8 cellular contexts compared by ENCODE assay signal in genomic region chr9:21402387-21403247, GRCh38. TPM values are rescaled to one million over a fixed set of nuclear protein-coding genes. Genes with fewer than 3 reads are reported as not detected.
DNase-seq lines count a peak whose midpoint lies in the region; ATAC-seq and TF ChIP-seq lines count a peak whose summit lies in the region.

No MANE protein-coding gene starts in this region.

- ATAC-seq in heart left ventricle, result no peak
- no peak for ATAC-seq in Right ventricle myocardium inferior
- peak; percentile 55 for ATAC-seq in sciatic nerve

- no peaks in the 10 kb centered on the region for H3K36me3 ChIP-seq in heart left ventricle
- no peaks in the 10 kb centered on the region for H3K36me3 ChIP-seq in effector memory CD4-positive, alpha-beta T cell (ENCODE audit: control insufficient read depth, insufficient read depth, low read length)

- no peak for TF ChIP-seq CTCF in heart left ventricle (IDR thresholded peaks at IDR 0.05)
- TF ChIP-seq CTCF in glutamatergic neuron (IDR thresholded peaks at IDR 0.05; ENCODE audit: partially characterized antibody, unreplicated experiment), result no peak

- H3K4me3 ChIP-seq in heart left ventricle, result peak overlapping the region in 11 of 12 donors; percentile 6 to 44 (median 27)
- no peak overlapping the region for H3K4me3 ChIP-seq in effector memory CD4-positive, alpha-beta T cell (ENCODE audit: insufficient read depth, low read depth, low read length, poor library complexity, severe bottlenecking)

- intact Hi-C loops in heart left ventricle (cut with DNase I) (no loop called here), Right ventricle myocardium inferior (cut with DNase I) (loop anchor here (10.0 kb wide), 1 partner anchor 62 kb away; no protein-coding TSS in a partner anchor), sciatic nerve (cut with DNase I) (no loop called here)

- in situ Hi-C loops in SK-MEL-5 (cut with HindIII; ENCODE audit: low pct_unique_long_range_greater_than_20kb, low sequenced_read_pairs), result no loop called here

- no peak for DNase-seq in heart left ventricle
- no peak for DNase-seq in Right ventricle myocardium inferior (ENCODE audit: missing footprints)
- DNase-seq in SK-MEL-5 (ENCODE audit: low read depth, low spot score), result peak; percentile 19
- DNase-seq in glutamatergic neuron, result peak; percentile 57
- no peak for DNase-seq in sciatic nerve (ENCODE audit: low spot score)
- DNase-seq in NCI-H1436 treated with DMSO at 0.1 percent for 48 hours (lab: John Stamatoyannopoulos, UW), result no peak
- no peak for DNase-seq in effector memory CD4-positive, alpha-beta T cell
- no peak for DNase-seq in AML-193 (lab: John Stamatoyannopoulos, UW)

- no peaks in the 10 kb centered on the region for H3K36me3 Mint-ChIP-seq in glutamatergic neuron (ENCODE audit: unreplicated experiment)

- H3K27ac ChIP-seq in heart left ventricle, result no peak overlapping the region
- H3K27ac ChIP-seq in effector memory CD4-positive, alpha-beta T cell (ENCODE audit: insufficient read depth, low read length, poor library complexity, severe bottlenecking), result no peak overlapping the region

- no peak overlapping the region for H3K27ac Mint-ChIP-seq in glutamatergic neuron (ENCODE audit: unreplicated experiment)

- H3K9me3 ChIP-seq in heart left ventricle, result no peaks in the 10 kb centered on the region
- no peaks in the 10 kb centered on the region for H3K9me3 ChIP-seq in effector memory CD4-positive, alpha-beta T cell (ENCODE audit: control insufficient read depth, low read length)

- peaks cover 0 to 13% (median 7%) of the 10 kb centered on the region in 12 donors for H3K4me1 ChIP-seq in heart left ventricle
- peaks cover 6% of the 10 kb centered on the region for H3K4me1 ChIP-seq in effector memory CD4-positive, alpha-beta T cell (ENCODE audit: control insufficient read depth, insufficient read depth, low read length, poor library complexity, severe bottlenecking)

- H3K4me1 Mint-ChIP-seq in glutamatergic neuron (ENCODE audit: low read depth, unreplicated experiment), result no peaks in the 10 kb centered on the region

- 2 to 3% (median 2%) methylated on average over 46 to 53 of the region's 53 CpGs for WGBS in heart left ventricle, 4 donors

- no peak for TF ChIP-seq POLR2A in heart left ventricle (IDR thresholded peaks at IDR 0.05)

- H3K27me3 ChIP-seq in heart left ventricle, result peaks cover 0 to 67% (median 18%) of the 10 kb centered on the region in 9 donors
- H3K27me3 ChIP-seq in effector memory CD4-positive, alpha-beta T cell (replicated peaks; ENCODE audit: control insufficient read depth, insufficient read depth, low read length, poor library complexity, severe bottlenecking), result peaks cover 16% of the 10 kb centered on the region

- H3K27me3 Mint-ChIP-seq in glutamatergic neuron (ENCODE audit: unreplicated experiment), result no peaks in the 10 kb centered on the region

- peak overlapping the region; percentile 91 for H3K4me3 Mint-ChIP-seq in glutamatergic neuron (ENCODE audit: unreplicated experiment)

- no peaks in the 10 kb centered on the region for H3K9me3 Mint-ChIP-seq in glutamatergic neuron (ENCODE audit: unreplicated experiment)

RNA-seq across cellular contexts. Expression of gene IFNA8, which starts 6.3 kb away (rescaled TPM):
- total RNA-seq in heart left ventricle (not detected), Right ventricle myocardium inferior (not detected), glutamatergic neuron (ENCODE audit: unreplicated experiment) (not detected), sciatic nerve (not detected)
- polyA plus RNA-seq in heart left ventricle, result not detected
- not detected in 2 replicates for total RNA-seq in SK-MEL-5 (2014; rRNA removed; shearing (Covaris generic))
- not detected in 2 replicates for polyA plus RNA-seq in SK-MEL-5 (2015; cell fraction: cytosol; rRNA removed)
- not detected in 2 replicates for polyA plus RNA-seq in SK-MEL-5 (2015; cell fraction: nucleus; rRNA removed)

RNA-seq across cellular contexts. Expression of gene IFNA2, which starts 17.4 kb away (rescaled TPM):
- not detected for total RNA-seq in heart left ventricle
- not detected for polyA plus RNA-seq in heart left ventricle
- total RNA-seq in Right ventricle myocardium inferior, result not detected
- total RNA-seq in SK-MEL-5 (2014; rRNA removed; shearing (Covaris generic)), result not detected in 2 replicates
- polyA plus RNA-seq in SK-MEL-5 (2015; cell fraction: cytosol; rRNA removed), result not detected in 2 replicates
- polyA plus RNA-seq in SK-MEL-5 (2015; cell fraction: nucleus; rRNA removed), result not detected in 2 replicates
- not detected for total RNA-seq in glutamatergic neuron (ENCODE audit: unreplicated experiment)
- not detected for total RNA-seq in sciatic nerve

RNA-seq across cellular contexts. Expression of gene IFNA13, which starts 34.8 kb away (rescaled TPM):
- total RNA-seq in heart left ventricle (not detected), Right ventricle myocardium inferior (not detected), glutamatergic neuron (ENCODE audit: unreplicated experiment) (not detected), sciatic nerve (not detected)
- polyA plus RNA-seq in heart left ventricle, result not detected
- not detected in 2 replicates for total RNA-seq in SK-MEL-5 (2014; rRNA removed; shearing (Covaris generic))
- polyA plus RNA-seq in SK-MEL-5 (2015; cell fraction: cytosol; rRNA removed), result not detected in 2 replicates
- polyA plus RNA-seq in SK-MEL-5 (2015; cell fraction: nucleus; rRNA removed), result not detected in 2 replicates

RNA-seq across cellular contexts. Expression of gene IFNA1, which starts 37.6 kb away (rescaled TPM):
- total RNA-seq in heart left ventricle (not detected), Right ventricle myocardium inferior (not detected), glutamatergic neuron (ENCODE audit: unreplicated experiment) (not detected), sciatic nerve (not detected)
- polyA plus RNA-seq in heart left ventricle, result not detected
- total RNA-seq in SK-MEL-5 (2014; rRNA removed; shearing (Covaris generic)), result not detected in 2 replicates
- not detected in 2 replicates for polyA plus RNA-seq in SK-MEL-5 (2015; cell fraction: cytosol; rRNA removed)
- polyA plus RNA-seq in SK-MEL-5 (2015; cell fraction: nucleus; rRNA removed), result not detected in 2 replicates

RNA-seq across cellular contexts. Expression of gene IFNA6, which starts 51.9 kb away (rescaled TPM):
- total RNA-seq in heart left ventricle (not detected), Right ventricle myocardium inferior (not detected), glutamatergic neuron (ENCODE audit: unreplicated experiment) (not detected), sciatic nerve (not detected)
- not detected for polyA plus RNA-seq in heart left ventricle
- not detected in 2 replicates for total RNA-seq in SK-MEL-5 (2014; rRNA removed; shearing (Covaris generic))
- polyA plus RNA-seq in SK-MEL-5 (2015; cell fraction: cytosol; rRNA removed), result not detected in 2 replicates
- polyA plus RNA-seq in SK-MEL-5 (2015; cell fraction: nucleus; rRNA removed), result not detected in 2 replicates

Comparison
In these comparisons a context has a peak if more than half of its experiments do, and no peak if none do; other contexts are left out.
1. DNase-seq: peak in SK-MEL-5 (single experiment) and glutamatergic neuron (single experiment); none in heart left ventricle (0 of 5), Right ventricle myocardium inferior (single experiment), sciatic nerve (single experiment), NCI-H1436 treated with DMSO at 0.1 percent for 48 hours (single experiment), effector memory CD4-positive, alpha-beta T cell (0 of 3) and AML-193 (0 of 2).